9 cellular contexts compared by ENCODE assay signal in the genomic region with DNA sequence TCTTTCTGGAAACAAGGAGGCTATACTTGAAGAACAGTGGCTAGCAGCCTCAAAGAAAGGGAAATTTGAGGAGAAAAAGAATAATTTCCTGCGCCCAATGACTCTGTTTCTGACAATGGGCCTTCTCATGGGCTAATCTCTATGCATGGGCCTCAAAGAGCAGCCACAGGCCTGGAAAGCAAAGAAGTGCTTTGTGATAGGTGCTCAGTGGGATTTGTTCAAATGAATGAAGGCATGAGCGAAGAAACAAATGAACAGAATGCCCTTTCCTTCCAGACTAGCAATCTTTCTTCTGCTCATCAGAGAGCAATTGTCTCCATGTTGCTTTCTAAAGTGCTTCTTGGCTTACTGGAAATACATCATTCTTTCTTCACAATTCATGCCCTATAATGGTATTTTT.
"Had no signal": no experiment of that assay in that cellular context is flagged by ENCODE, and none has a peak within 500 bp of the region (broad histone marks: within the 10 kb centered on the region; RNA-seq: fewer than 3 reads in every experiment).

No MANE protein-coding gene starts in this region.

- H3K9me3 ChIP-seq: HAP-1 had no signal

- H3K4me1 Mint-ChIP-seq: IgD-negative memory B cell had no signal

- H3K9me3 Mint-ChIP-seq: HFFc6, IgD-negative memory B cell had no signal

- H3K4me3 Mint-ChIP-seq: HFFc6, IgD-negative memory B cell had no signal

- ATAC-seq: HCT116, HepG2 had no signal

- DNase-seq: GOT3, H7, HFFc6, KBM-7 had no signal

- H3K27ac Mint-ChIP-seq: HFFc6, IgD-negative memory B cell had no signal

- H3K27ac ChIP-seq: HL-60 had no signal

- H3K36me3 ChIP-seq: HAP-1 had no signal

- H3K4me3 ChIP-seq: HAP-1 had no signal

- H3K4me1 ChIP-seq: HAP-1 had no signal
